Comparison of ENCODE assay signal across 16 cellular contexts in the genomic region with DNA sequence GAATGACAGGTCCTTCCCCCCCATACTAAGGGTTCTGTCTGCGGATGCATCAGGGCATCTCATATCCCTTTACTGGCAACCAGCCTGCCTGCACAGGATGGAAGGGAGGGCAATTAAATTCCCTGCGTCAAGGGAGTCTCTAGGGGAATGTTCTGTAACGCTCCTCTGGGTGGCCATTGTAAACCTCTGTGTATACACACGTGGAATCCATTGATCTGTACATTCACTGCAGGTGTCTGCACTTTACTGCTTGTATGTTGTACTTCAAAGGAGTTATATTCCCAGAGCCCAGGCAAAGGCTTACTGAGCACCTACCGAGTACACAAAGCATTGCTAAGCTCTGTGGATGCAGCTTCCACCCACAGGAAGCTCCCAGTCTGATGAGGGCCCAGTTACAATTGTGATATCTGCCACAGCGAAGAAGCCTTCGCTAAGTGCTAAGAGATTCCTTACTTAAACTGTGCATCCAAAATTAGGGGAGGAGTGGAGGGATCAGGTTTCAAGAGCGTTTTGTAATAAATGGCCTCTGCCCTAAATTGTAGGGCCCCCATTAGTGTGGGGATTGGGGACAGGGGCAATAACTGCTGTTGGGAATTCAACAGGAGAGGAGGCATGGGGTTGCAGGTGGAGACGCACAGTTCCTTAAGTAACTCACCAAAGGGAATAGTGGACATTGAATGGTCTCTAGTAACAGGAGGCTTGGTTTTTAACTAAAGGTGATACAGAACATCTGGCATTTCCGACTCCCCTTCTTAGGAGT. TPM values are rescaled to one million over a fixed set of nuclear protein-coding genes. Genes with fewer than 3 reads are reported as not detected.
DNase-seq lines count a peak whose midpoint lies in the region; ATAC-seq lines count a peak whose summit lies in the region.
"Had no signal": no experiment of that assay in that cellular context is flagged by ENCODE, and none has a peak within 500 bp of the region (broad histone marks: within the 10 kb centered on the region; RNA-seq: fewer than 3 reads in every experiment).

No MANE protein-coding gene starts in this region.

- peaks cover 0 to 12% (median under 1%) of the 10 kb centered on the region in 3 donors for H3K36me3 Mint-ChIP-seq in CD8-positive, alpha-beta memory T cell

- H3K27me3 ChIP-seq in CD8-positive, alpha-beta memory T cell (ENCODE audit: insufficient read depth, low read length, poor library complexity, severe bottlenecking), result no peaks in the 10 kb centered on the region
- H3K27me3 ChIP-seq in effector memory CD4-positive, alpha-beta T cell (replicated peaks; ENCODE audit: control insufficient read depth, insufficient read depth, low read length, poor library complexity, severe bottlenecking), result no peaks in the 10 kb centered on the region
- H3K27me3 ChIP-seq: breast epithelium had no signal

- H3K36me3 ChIP-seq in CD8-positive, alpha-beta memory T cell (ENCODE audit: insufficient read depth, low read length), result no peaks in the 10 kb centered on the region
- no peaks in the 10 kb centered on the region for H3K36me3 ChIP-seq in effector memory CD4-positive, alpha-beta T cell (ENCODE audit: control insufficient read depth, insufficient read depth, low read length)
- H3K36me3 ChIP-seq: breast epithelium had no signal

- ATAC-seq in GM18502 (IDR thresholded peaks at IDR 0.05; ENCODE audit: poor library complexity, unreplicated experiment), result no peak
- ATAC-seq: PC-3 had no signal

- POLR2A ChIA-PET in CD8-positive, alpha-beta memory T cell (lab: Charles Lee), result interaction anchor here (0.5 to 2.8 kb wide), 6 partner anchors 9 to 1749 kb away, joined by 3 to 12 read pairs (median 4); no protein-coding TSS in a partner anchor

- no peak overlapping the region for H3K27ac Mint-ChIP-seq in CD8-positive, alpha-beta memory T cell
- H3K27ac Mint-ChIP-seq: activated B cell treated with CpG ODN at 0.5 μM for 24 hours; activated naive CD4-positive, alpha-beta T cell treated with anti-CD3 and anti-CD28 coated beads, Interleukin-2, amount 50 U/mL, for 72 hours had no signal

- H3K4me3 Mint-ChIP-seq in CD8-positive, alpha-beta memory T cell, result no peak overlapping the region
- H3K4me3 Mint-ChIP-seq: activated B cell treated with CpG ODN at 0.5 μM for 24 hours had no signal

- intact Hi-C loops in posterior cingulate gyrus (cut with DNase I), result loop anchor here (5.0 kb wide), 2 partner anchors 41 to 71 kb away; no protein-coding TSS in a partner anchor

- H3K4me1 Mint-ChIP-seq in CD8-positive, alpha-beta memory T cell, result peaks cover 24 to 27% (median 26%) of the 10 kb centered on the region in 3 donors

- H3K9me3 Mint-ChIP-seq in CD8-positive, alpha-beta memory T cell, result no peaks in the 10 kb centered on the region
- H3K9me3 Mint-ChIP-seq: activated B cell treated with CpG ODN at 0.5 μM for 24 hours; activated naive CD4-positive, alpha-beta T cell treated with anti-CD3 and anti-CD28 coated beads, Interleukin-2, amount 50 U/mL, for 72 hours; CD14-positive monocyte had no signal

- H3K27me3 Mint-ChIP-seq in CD8-positive, alpha-beta memory T cell, result no peaks in the 10 kb centered on the region

- peak overlapping the region; percentile 66 for H3K4me3 ChIP-seq in CD8-positive, alpha-beta memory T cell (ENCODE audit: low read length)
- H3K4me3 ChIP-seq in effector memory CD4-positive, alpha-beta T cell (ENCODE audit: insufficient read depth, low read depth, low read length, poor library complexity, severe bottlenecking), result no peak overlapping the region
- H3K4me3 ChIP-seq: psoas muscle had no signal

- H3K27ac ChIP-seq in CD8-positive, alpha-beta memory T cell (ENCODE audit: low read depth, low read length), result peak overlapping the region; percentile 82
- H3K27ac ChIP-seq in effector memory CD4-positive, alpha-beta T cell (ENCODE audit: insufficient read depth, low read length, poor library complexity, severe bottlenecking), result peak overlapping the region; percentile 91
- H3K27ac ChIP-seq: 22Rv1 had no signal

- CTCF ChIA-PET in CD8-positive, alpha-beta memory T cell (lab: Charles Lee), result interaction anchor here (1.2 to 2.7 kb wide), 4 partner anchors 9 to 155 kb away, joined by 3 to 13 read pairs (median 8); no protein-coding TSS in a partner anchor

- H3K9me3 ChIP-seq in CD8-positive, alpha-beta memory T cell (ENCODE audit: low read length), result no peaks in the 10 kb centered on the region
- no peaks in the 10 kb centered on the region for H3K9me3 ChIP-seq in effector memory CD4-positive, alpha-beta T cell (ENCODE audit: control insufficient read depth, low read length)
- H3K9me3 ChIP-seq: breast epithelium, psoas muscle had no signal

- H3K4me1 ChIP-seq in CD8-positive, alpha-beta memory T cell (ENCODE audit: insufficient read depth, low read length), result peaks cover 30% of the 10 kb centered on the region
- peaks cover 18% of the 10 kb centered on the region for H3K4me1 ChIP-seq in effector memory CD4-positive, alpha-beta T cell (ENCODE audit: control insufficient read depth, insufficient read depth, low read length, poor library complexity, severe bottlenecking)
- H3K4me1 ChIP-seq: breast epithelium, psoas muscle had no signal

- peak; percentile 18 for DNase-seq in DMS 273 (lab: John Stamatoyannopoulos, UW; ENCODE audit: unreplicated experiment)
- no peak for DNase-seq in DMS 273 treated with DMSO at 0.1 percent for 48 hours (lab: John Stamatoyannopoulos, UW)
- no peak for DNase-seq in CD8-positive, alpha-beta memory T cell
- DNase-seq in NCI-H2107 treated with DMSO at 0.1 percent for 48 hours (lab: John Stamatoyannopoulos, UW; ENCODE audit: unreplicated experiment), result peak; percentile 86
- no peak for DNase-seq in effector memory CD4-positive, alpha-beta T cell
- DNase-seq in activated CD8-positive, alpha-beta memory T cell treated with anti-CD3 and anti-CD28 coated beads, Interleukin-2, amount 50 U/mL, for 48 hours, result no peak
- no peak for DNase-seq in posterior cingulate gyrus
- DNase-seq: activated B cell treated with CpG ODN at 0.5 μM for 24 hours, PC-3, psoas muscle had no signal

RNA-seq across cellular contexts. Expression of gene RETREG1, which starts 1.5 kb away (rescaled TPM):
- 10 to 100 TPM; 11.4 to 12.1 TPM for total RNA-seq in CD8-positive, alpha-beta memory T cell
- polyA plus RNA-seq in CD8-positive, alpha-beta memory T cell, result 48.1 TPM
- total RNA-seq: G401 had no signal

Comparison
In these comparisons a context has a peak if more than half of its experiments do, and no peak if none do; other contexts are left out.
1. DNase-seq: peak in DMS 273 (single experiment) and NCI-H2107 treated with DMSO at 0.1 percent for 48 hours (single experiment); none in DMS 273 treated with DMSO at 0.1 percent for 48 hours (single experiment), CD8-positive, alpha-beta memory T cell (0 of 5), effector memory CD4-positive, alpha-beta T cell (0 of 3), activated CD8-positive, alpha-beta memory T cell treated with anti-CD3 and anti-CD28 coated beads, Interleukin-2, amount 50 U/mL, for 48 hours (single experiment) and posterior cingulate gyrus (0 of 10).